ENCODE assay signal across 9 cellular contexts in genomic region chr17:7132511-7133094, GRCh38. TPM values are rescaled to one million over a fixed set of nuclear protein-coding genes. Genes with fewer than 3 reads are reported as not detected.
DNase-seq lines count a peak whose midpoint lies in the region; ATAC-seq and TF ChIP-seq lines count a peak whose summit lies in the region.
"Had no signal": no experiment of that assay in that cellular context is flagged by ENCODE, and none has a peak within 500 bp of the region (broad histone marks: within the 10 kb centered on the region; RNA-seq: fewer than 3 reads in every experiment).

No MANE protein-coding gene starts in this region.

- H3K27me3 Mint-ChIP-seq in activated B cell treated with CpG ODN at 0.5 μM for 24 hours: peaks cover 6% of the 10 kb centered on the region

- 0 out of 2 replicates have a peak overlapping the region, but pooled peaks have one; percentile 10 for H3K4me3 ChIP-seq in GM06990 (replicated peaks; ENCODE audit: low read depth, low read length)
- no peak overlapping the region for H3K4me3 ChIP-seq in effector memory CD4-positive, alpha-beta T cell (ENCODE audit: insufficient read depth, low read depth, low read length, poor library complexity, severe bottlenecking)

- H3K36me3 ChIP-seq in GM06990 (ENCODE audit: control insufficient read depth, insufficient read depth, low read length): no peaks in the 10 kb centered on the region
- H3K36me3 ChIP-seq in effector memory CD4-positive, alpha-beta T cell (ENCODE audit: control insufficient read depth, insufficient read depth, low read length): no peaks in the 10 kb centered on the region

- H3K9me3 Mint-ChIP-seq in activated B cell treated with CpG ODN at 0.5 μM for 24 hours: no peaks in the 10 kb centered on the region

- POLR2A ChIA-PET in activated B cell treated with CpG ODN at 0.5 μM for 24 hours (lab: Charles Lee): interaction anchor here (0.6 to 2.7 kb wide), 20 partner anchors 9 to 555 kb away, joined by 3 to 29 read pairs (median 5); partner anchors contain the start of genes MED31, SLC16A11, SLC16A13 and TP53

- H3K4me1 ChIP-seq in effector memory CD4-positive, alpha-beta T cell (ENCODE audit: control insufficient read depth, insufficient read depth, low read length, poor library complexity, severe bottlenecking): peaks cover 10% of the 10 kb centered on the region

- intact Hi-C loops in activated B cell treated with CpG ODN at 0.5 μM for 24 hours (cut with micrococcal nuclease): loop anchor here (1.0 to 2.0 kb wide), 3 partner anchors 38 to 83 kb away; no protein-coding TSS in a partner anchor

- no peak for TF ChIP-seq CTCF in GM06990 (IDR thresholded peaks at IDR 0.05; ENCODE audit: insufficient read depth, low read length, poor library complexity, severe bottlenecking)
- no peak for TF ChIP-seq CTCF in activated B cell treated with CpG ODN at 0.5 μM for 24 hours (IDR thresholded peaks at IDR 0.05)

- peaks cover 43% of the 10 kb centered on the region for H3K4me1 Mint-ChIP-seq in activated B cell treated with CpG ODN at 0.5 μM for 24 hours

- peak overlapping the region; percentile 83 for H3K27ac ChIP-seq in effector memory CD4-positive, alpha-beta T cell (ENCODE audit: insufficient read depth, low read length, poor library complexity, severe bottlenecking)

- no peaks in the 10 kb centered on the region for H3K36me3 Mint-ChIP-seq in activated B cell treated with CpG ODN at 0.5 μM for 24 hours (ENCODE audit: low read depth)

- CTCF ChIA-PET in activated B cell treated with CpG ODN at 0.5 μM for 24 hours (lab: Charles Lee): interaction anchor here (0.9 to 8.0 kb wide), 4 partner anchors 80 to 222 kb away, joined by 4 to 109 read pairs (median 22); no protein-coding TSS in a partner anchor

- no peaks in the 10 kb centered on the region for H3K9me3 ChIP-seq in effector memory CD4-positive, alpha-beta T cell (ENCODE audit: control insufficient read depth, low read length)

- no peaks in the 10 kb centered on the region for H3K27me3 ChIP-seq in GM06990 (replicated peaks; ENCODE audit: control insufficient read depth, insufficient read depth, low read length)
- no peaks in the 10 kb centered on the region for H3K27me3 ChIP-seq in effector memory CD4-positive, alpha-beta T cell (replicated peaks; ENCODE audit: control insufficient read depth, insufficient read depth, low read length, poor library complexity, severe bottlenecking)

- peak; percentile 80 for DNase-seq in GM06990 (ENCODE audit: extremely low read depth, insufficient read length)
- peak; percentile 37 for DNase-seq in activated B cell treated with CpG ODN at 0.5 μM for 24 hours
- DNase-seq in effector memory CD4-positive, alpha-beta T cell: peak; percentile 17 to 63 (median 47)
- peak; percentile 20 to 50 (median 21) for DNase-seq in stimulated activated CD4-positive, alpha-beta T cell treated with anti-CD3 and anti-CD28 coated beads, Interleukin-12 subunit alpha, Interleukin-12 subunit beta, amount 100 ng/mL, for 48 hours (ENCODE audit: low read depth in 2 of 3, low spot score in 1 of 3)
- DNase-seq in HK-2 (ENCODE audit: unreplicated experiment): no peak
- no peak for DNase-seq in Ammon's horn (ENCODE audit: low spot score)

- peak overlapping the region; percentile 97 for H3K27ac Mint-ChIP-seq in activated B cell treated with CpG ODN at 0.5 μM for 24 hours

- ATAC-seq in HG02840 (IDR thresholded peaks at IDR 0.05; ENCODE audit: low FRiP score, unreplicated experiment): peak; percentile 57
- ATAC-seq in activated B cell treated with CpG ODN at 0.5 μM for 24 hours (ENCODE audit: low read depth): peak; percentile 83
- no peak for ATAC-seq in HG02970 (IDR thresholded peaks at IDR 0.05; ENCODE audit: low FRiP score, unreplicated experiment)

- H3K4me3 Mint-ChIP-seq in activated B cell treated with CpG ODN at 0.5 μM for 24 hours: peak overlapping the region; percentile 73

RNA-seq across cellular contexts. Expression of gene ASGR2, which starts 18.0 kb away (rescaled TPM):
- total RNA-seq in activated B cell treated with CpG ODN at 0.5 μM for 24 hours: not detected in 2 replicates
- total RNA-seq: bronchial epithelial cell had no signal

RNA-seq across cellular contexts. Expression of gene ASGR1, which starts 46.6 kb away (rescaled TPM):
- not detected in 2 replicates for total RNA-seq in activated B cell treated with CpG ODN at 0.5 μM for 24 hours

RNA-seq across cellular contexts. Expression of gene CLEC10A, which starts 52.6 kb away (rescaled TPM):
- not detected in 2 replicates for total RNA-seq in activated B cell treated with CpG ODN at 0.5 μM for 24 hours
- total RNA-seq: bronchial epithelial cell had no signal

Comparison
In these comparisons a context has a peak if more than half of its experiments do, and no peak if none do; other contexts are left out.
1. DNase-seq: peak in GM06990 (single experiment), activated B cell treated with CpG ODN at 0.5 μM for 24 hours (single experiment), effector memory CD4-positive, alpha-beta T cell (3 of 3) and stimulated activated CD4-positive, alpha-beta T cell treated with anti-CD3 and anti-CD28 coated beads, Interleukin-12 subunit alpha, Interleukin-12 subunit beta, amount 100 ng/mL, for 48 hours (3 of 3); none in HK-2 (single experiment) and Ammon's horn (single experiment).